Comparison of ENCODE assay signal across 29 cellular contexts in genomic region chr12:64110864-64111263, GRCh38.
DNase-seq lines count a peak whose midpoint lies in the region; ATAC-seq, FAIRE-seq and TF ChIP-seq lines count a peak whose summit lies in the region.
"Had no signal": no experiment of that assay in that cellular context is flagged by ENCODE, and none has a peak within 500 bp of the region (broad histone marks: within the 10 kb centered on the region; RNA-seq: fewer than 3 reads in every experiment).

No MANE protein-coding gene starts in this region.

- peaks cover 42% of the 10 kb centered on the region for H3K4me1 Mint-ChIP-seq in HFFc6 (ENCODE audit: low read depth)
- H3K4me1 Mint-ChIP-seq: CD14-positive monocyte; CD8-positive, alpha-beta memory T cell had no signal

- H3K4me2 ChIP-seq in keratinocyte (ENCODE audit: control insufficient read depth, extremely low read depth, insufficient read depth, low read depth, low read length), result no peak overlapping the region
- H3K4me2 ChIP-seq: PC-9 had no signal

- H3K4me3 Mint-ChIP-seq in HFFc6, result no peak overlapping the region
- H3K4me3 Mint-ChIP-seq: CD14-positive monocyte; CD8-positive, alpha-beta memory T cell had no signal

- dilution Hi-C loops in keratinocyte (cut with MboI; ENCODE audit: extremely low pct_ligation_motif_present, low sequenced_read_pairs), result no loop called here

- H3K4me1 ChIP-seq in adipocyte (ENCODE audit: control insufficient read depth, insufficient read depth, low read length) (peaks cover 12% of the 10 kb centered on the region), keratinocyte (ENCODE audit: control insufficient read depth, extremely low read depth, insufficient read depth, low read length) (no peaks in the 10 kb centered on the region), upper lobe of left lung (no peaks in the 10 kb centered on the region)
- H3K4me1 ChIP-seq: BE2C, SJSA1 had no signal

- DNase-seq in EH (ENCODE audit: low read depth), result peak; percentile 44
- DNase-seq in HFFc6, result no peak
- peak; percentile 33 for DNase-seq in adipocyte (ENCODE audit: low read depth)
- no peak for DNase-seq in keratinocyte (ENCODE audit: low read depth, low spot score)
- DNase-seq in NCI-H774 (lab: John Stamatoyannopoulos, UW), result no peak
- no peak for DNase-seq in upper lobe of left lung
- DNase-seq: 8988T; ACHN; BE2C; CD8-positive, alpha-beta memory T cell; DMS 273 treated with DMSO at 0.1 percent for 48 hours; DMS79 treated with DMSO at 0.1 percent for 48 hours; MV-4-11; NCI-H1105; NCI-H146; NCI-H1930; NCI-H2107; NCI-H446; NCI-H524 treated with DMSO at 0.1 percent for 48 hours; NCI-H82; NK-92 treated with Interleukin-12 subunit alpha and Interleukin-12 subunit beta, amount 100 ng/mL, for 24 hours; PC-9; Right ventricle myocardium superior had no signal

- H3K9me3 Mint-ChIP-seq in HFFc6, result no peaks in the 10 kb centered on the region

- H3K36me3 ChIP-seq in adipocyte (ENCODE audit: control insufficient read depth, insufficient read depth, low read length, severe bottlenecking) (peaks cover 69% of the 10 kb centered on the region), keratinocyte (ENCODE audit: control insufficient read depth in 2 of 2, extremely low read depth in 1 of 2, insufficient read depth in 2 of 2, low read length in 2 of 2) (peaks cover 9 to 28% of the 10 kb centered on the region in 2 experiments), upper lobe of left lung (peaks cover 0 to 12% (median 0%) of the 10 kb centered on the region in 4 donors)

- no peak for TF ChIP-seq EP300 in upper lobe of left lung (IDR thresholded peaks at IDR 0.05)

- ATAC-seq in upper lobe of left lung (ENCODE audit: low FRiP score in 2 of 2), result no peak
- no peak for ATAC-seq in HG02885 (IDR thresholded peaks at IDR 0.05; ENCODE audit: poor library complexity, unreplicated experiment)
- no peak for ATAC-seq in HG02840 (IDR thresholded peaks at IDR 0.05; ENCODE audit: low FRiP score, unreplicated experiment)

- peaks cover 77% of the 10 kb centered on the region for H3K36me3 Mint-ChIP-seq in HFFc6 (ENCODE audit: low read depth)
- H3K36me3 Mint-ChIP-seq: CD14-positive monocyte had no signal

- TF ChIP-seq POLR2A in upper lobe of left lung (IDR thresholded peaks at IDR 0.05), result no peak

- H3K27me3 ChIP-seq in adipocyte (replicated peaks; ENCODE audit: control insufficient read depth, insufficient read depth, low read length), result no peaks in the 10 kb centered on the region
- no peaks in the 10 kb centered on the region for H3K27me3 ChIP-seq in keratinocyte (ENCODE audit: control insufficient read depth, extremely low read depth, insufficient read depth, low read length)
- H3K27me3 ChIP-seq in upper lobe of left lung, result no peaks in the 10 kb centered on the region
- H3K27me3 ChIP-seq: BE2C, SJSA1 had no signal

- H3K4me3 ChIP-seq in adipocyte (ENCODE audit: low read length) (no peak overlapping the region), keratinocyte (ENCODE audit: control insufficient read depth in 2 of 3, extremely low read depth in 1 of 3, insufficient read depth in 2 of 3, low read depth in 1 of 3, low read length in 3 of 3) (no peak overlapping the region), upper lobe of left lung (no peak overlapping the region)
- H3K4me3 ChIP-seq: PC-9, SJSA1 had no signal

- H2AFZ ChIP-seq in keratinocyte (ENCODE audit: control insufficient read depth, low read length), result no peak overlapping the region
- H2AFZ ChIP-seq: PC-9 had no signal

- H3K9me3 ChIP-seq in adipocyte (ENCODE audit: control insufficient read depth, low read length), result no peaks in the 10 kb centered on the region
- no peaks in the 10 kb centered on the region for H3K9me3 ChIP-seq in keratinocyte (ENCODE audit: control insufficient read depth, low read depth, low read length)
- H3K9me3 ChIP-seq in upper lobe of left lung, result no peaks in the 10 kb centered on the region
- H3K9me3 ChIP-seq: BE2C, SJSA1 had no signal

- no peaks in the 10 kb centered on the region for H3K9me1 ChIP-seq in keratinocyte (ENCODE audit: control insufficient read depth, extremely low read depth, insufficient read depth, low read length)

- H3K79me2 ChIP-seq in keratinocyte (ENCODE audit: control insufficient read depth, insufficient read depth, low read length), result no peaks in the 10 kb centered on the region

- H3K27ac Mint-ChIP-seq in HFFc6, result 0 out of 2 replicates have a peak overlapping the region, but pooled peaks have one; percentile 4
- H3K27ac Mint-ChIP-seq: CD14-positive monocyte; CD8-positive, alpha-beta memory T cell had no signal

- H4K20me1 ChIP-seq in keratinocyte (ENCODE audit: control insufficient read depth, extremely low read depth, insufficient read depth, low read length), result no peaks in the 10 kb centered on the region

- H3K9ac ChIP-seq in adipocyte (ENCODE audit: low read length) (no peak overlapping the region), keratinocyte (ENCODE audit: control insufficient read depth, extremely low read depth, insufficient read depth, low read length) (no peak overlapping the region)

- no peak overlapping the region for H3K27ac ChIP-seq in keratinocyte (ENCODE audit: control insufficient read depth, insufficient read depth, low read length)
- no peak overlapping the region for H3K27ac ChIP-seq in upper lobe of left lung
- H3K27ac ChIP-seq: HL-60, PC-9, SJSA1 had no signal

- no peak for TF ChIP-seq CTCF in HFFc6 (IDR thresholded peaks at IDR 0.05)
- no peak for TF ChIP-seq CTCF in keratinocyte (optimal IDR thresholded peaks at IDR 0.05 in 1 of 3, IDR thresholded peaks at IDR 0.05 in 1 of 3, conservative IDR thresholded peaks at IDR 0.05 in 1 of 3; ENCODE audit: extremely low read depth in 1 of 3, insufficient read depth in 2 of 3, low read length in 3 of 3)
- no peak for TF ChIP-seq CTCF in upper lobe of left lung (IDR thresholded peaks at IDR 0.05)

- peaks cover 2% of the 10 kb centered on the region for H3K27me3 Mint-ChIP-seq in HFFc6 (ENCODE audit: insufficient read depth)

- FAIRE-seq in keratinocyte (lab: Jason Lieb, UNC), result peak; percentile 55
- FAIRE-seq: GM19239 had no signal

Comparison
In these comparisons a context has a peak if more than half of its experiments do, and no peak if none do; other contexts are left out.
1. DNase-seq: peak in EH (single experiment) and adipocyte (single experiment); none in HFFc6 (single experiment), keratinocyte (single experiment), NCI-H774 (single experiment) and upper lobe of left lung (0 of 2).